Comparison of ENCODE assay signal across 17 cellular contexts in genomic region chr1:100422065-100422464, GRCh38.
DNase-seq lines count a peak whose midpoint lies in the region; TF ChIP-seq lines count a peak whose summit lies in the region.
"Had no signal": no experiment of that assay in that cellular context is flagged by ENCODE, and none has a peak within 500 bp of the region (broad histone marks: within the 10 kb centered on the region; RNA-seq: fewer than 3 reads in every experiment).

No MANE protein-coding gene starts in this region.

- peaks cover 37% of the 10 kb centered on the region for H3K36me3 Mint-ChIP-seq in activated naive CD8-positive, alpha-beta T cell
- peaks cover 35% of the 10 kb centered on the region for H3K36me3 Mint-ChIP-seq in activated naive CD8-positive, alpha-beta T cell treated with anti-CD3 and anti-CD28 coated beads for 36 hours
- H3K36me3 Mint-ChIP-seq in endodermal cell (ENCODE audit: low read depth) = peaks cover 13% of the 10 kb centered on the region

- no peaks in the 10 kb centered on the region for H3K27me3 ChIP-seq in endodermal cell (ENCODE audit: control insufficient read depth, insufficient read depth, low read length, poor library complexity, severe bottlenecking)
- H3K27me3 ChIP-seq: Peyer's patch had no signal

- no peaks in the 10 kb centered on the region for H3K9me3 ChIP-seq in endodermal cell (ENCODE audit: control insufficient read depth, low read length)
- H3K9me3 ChIP-seq: Peyer's patch had no signal

- no peaks in the 10 kb centered on the region for H3K9me3 Mint-ChIP-seq in activated naive CD8-positive, alpha-beta T cell (ENCODE audit: low read depth)
- H3K9me3 Mint-ChIP-seq in activated naive CD8-positive, alpha-beta T cell treated with anti-CD3 and anti-CD28 coated beads for 36 hours = peaks cover 1% of the 10 kb centered on the region
- H3K9me3 Mint-ChIP-seq in endodermal cell = no peaks in the 10 kb centered on the region
- H3K9me3 Mint-ChIP-seq: HFFc6; stimulated activated naive B cell treated with anti-CD40 and anti-IgM and Interleukin-4, amounts not matched to agents 10 μg/mL and 1 μg/mL and 100 μg/mL, for 72 hours had no signal

- peaks cover 57% of the 10 kb centered on the region for H3K4me1 Mint-ChIP-seq in activated naive CD8-positive, alpha-beta T cell (ENCODE audit: low read depth)
- H3K4me1 Mint-ChIP-seq in activated naive CD8-positive, alpha-beta T cell treated with anti-CD3 and anti-CD28 coated beads for 36 hours = peaks cover 35% of the 10 kb centered on the region
- peaks cover 40% of the 10 kb centered on the region for H3K4me1 Mint-ChIP-seq in endodermal cell

- H3K9ac ChIP-seq in endodermal cell (ENCODE audit: extremely low read depth, low read length, poor library complexity, severe bottlenecking) = no peak overlapping the region

- H3K27ac ChIP-seq in endodermal cell (ENCODE audit: low read depth, low read length) = no peak overlapping the region
- H3K27ac ChIP-seq: Peyer's patch had no signal

- peaks cover 18% of the 10 kb centered on the region for H3K36me3 ChIP-seq in endodermal cell (ENCODE audit: control insufficient read depth, insufficient read depth, low read length)
- H3K36me3 ChIP-seq: Peyer's patch had no signal

- 80 to 90% methylated on average over 1 to 2 of the region's 2 CpGs for WGBS in endodermal cell (ENCODE audit: insufficient coverage in 1 of 2, insufficient read length in 1 of 2), 2 experiments

- no peaks in the 10 kb centered on the region for H3K27me3 Mint-ChIP-seq in activated naive CD8-positive, alpha-beta T cell
- H3K27me3 Mint-ChIP-seq in activated naive CD8-positive, alpha-beta T cell treated with anti-CD3 and anti-CD28 coated beads for 36 hours = no peaks in the 10 kb centered on the region
- H3K27me3 Mint-ChIP-seq in endodermal cell (ENCODE audit: insufficient read depth) = no peaks in the 10 kb centered on the region
- H3K27me3 Mint-ChIP-seq: stimulated activated naive B cell treated with anti-CD40 and anti-IgM and Interleukin-4, amounts not matched to agents 10 μg/mL and 1 μg/mL and 100 μg/mL, for 72 hours had no signal

- H3K4me3 Mint-ChIP-seq in activated naive CD8-positive, alpha-beta T cell = peak overlapping the region; percentile 46
- no peak overlapping the region for H3K4me3 Mint-ChIP-seq in activated naive CD8-positive, alpha-beta T cell treated with anti-CD3 and anti-CD28 coated beads for 36 hours
- no peak overlapping the region for H3K4me3 Mint-ChIP-seq in endodermal cell
- H3K4me3 Mint-ChIP-seq: HFFc6; stimulated activated naive B cell treated with anti-CD40 and anti-IgM and Interleukin-4, amounts not matched to agents 10 μg/mL and 1 μg/mL and 100 μg/mL, for 72 hours had no signal

- no peak for DNase-seq in activated naive CD8-positive, alpha-beta T cell treated with anti-CD3 and anti-CD28 coated beads for 36 hours
- peak; percentile 92 for DNase-seq in NCI-H69 (lab: John Stamatoyannopoulos, UW)
- DNase-seq in endodermal cell = peak; percentile 51
- no peak for DNase-seq in mesenteric fat pad (ENCODE audit: low spot score)
- DNase-seq in HEK293T (ENCODE audit: extremely low spot score) = no peak
- no peak for DNase-seq in activated gamma-delta T cell treated with Interleukin-2 at 50 U/mL for 16 hours
- DNase-seq: activated CD4-positive, alpha-beta T cell treated with anti-CD3 and anti-CD28 coated beads for 4 hours; activated CD8-positive, alpha-beta memory T cell treated with anti-CD3 and anti-CD28 coated beads, Interleukin-2, amount 50 U/mL, for 48 hours; activated naive CD4-positive, alpha-beta T cell treated with Interleukin-2 at 50 U/mL for 16 hours; HFFc6; NCI-H1092 treated with DMSO at 0.1 percent for 48 hours; NCI-H2107; Peyer's patch; small intestine; stimulated activated naive B cell treated with anti-CD40 and anti-IgM and Interleukin-4, amounts not matched to agents 10 μg/mL and 1 μg/mL and 100 μg/mL, for 72 hours; T-helper 1 cell had no signal

- TF ChIP-seq CTCF in endodermal cell (conservative IDR thresholded peaks at IDR 0.05) = no peak

- CTCF ChIA-PET in HEK293T (lab: Yijun Ruan, JAX) = no interaction called here

- no peak overlapping the region for H3K4me3 ChIP-seq in endodermal cell (ENCODE audit: low read length)
- H3K4me3 ChIP-seq: Peyer's patch had no signal

- H3K4me1 ChIP-seq in endodermal cell (ENCODE audit: control insufficient read depth, insufficient read depth, low read length) = peaks cover 10% of the 10 kb centered on the region
- H3K4me1 ChIP-seq: Peyer's patch had no signal

- peak overlapping the region; percentile 18 for H3K27ac Mint-ChIP-seq in activated naive CD8-positive, alpha-beta T cell
- no peak overlapping the region for H3K27ac Mint-ChIP-seq in activated naive CD8-positive, alpha-beta T cell treated with anti-CD3 and anti-CD28 coated beads for 36 hours
- H3K27ac Mint-ChIP-seq in endodermal cell = no peak overlapping the region
- H3K27ac Mint-ChIP-seq: HFFc6; stimulated activated naive B cell treated with anti-CD40 and anti-IgM and Interleukin-4, amounts not matched to agents 10 μg/mL and 1 μg/mL and 100 μg/mL, for 72 hours had no signal

- POLR2A ChIA-PET in HEK293T (lab: Yijun Ruan, JAX) = no interaction called here

TF ChIP-seq in HEK293T, 16 proteins besides CTCF, POLR2A, EP300 and RAD21:
- TF ChIP-seq TARDBP (IDR thresholded peaks at IDR 0.05) (no peak), FOXK2 (IDR thresholded peaks at IDR 0.05) (no peak), BHLHE40 (IDR thresholded peaks at IDR 0.05; ENCODE audit: borderline replicate concordance) (no peak), ZNF384 (IDR thresholded peaks at IDR 0.05) (no peak), NFRKB (IDR thresholded peaks at IDR 0.05) (no peak), FOXA1 (IDR thresholded peaks at IDR 0.05) (no peak), FOXM1 (IDR thresholded peaks at IDR 0.05; ENCODE audit: borderline replicate concordance) (no peak), ELF4 (IDR thresholded peaks at IDR 0.05) (no peak)

Comparison
In these comparisons a context has a peak if more than half of its experiments do, and no peak if none do; other contexts are left out.
1. DNase-seq: peak in NCI-H69 (single experiment) and endodermal cell (single experiment); none in activated naive CD8-positive, alpha-beta T cell treated with anti-CD3 and anti-CD28 coated beads for 36 hours (single experiment), mesenteric fat pad (single experiment), HEK293T (single experiment) and activated gamma-delta T cell treated with Interleukin-2 at 50 U/mL for 16 hours (single experiment).